11 cellular contexts compared by ENCODE assay signal in genomic region chr11:95242202-95242989, GRCh38. TPM values are rescaled to one million over a fixed set of nuclear protein-coding genes. Genes with fewer than 3 reads are reported as not detected.
A peak's percentile ranks its signal among the peaks of the same experiment; 100 is the strongest.
DNase-seq lines count a peak whose midpoint lies in the region; ATAC-seq, FAIRE-seq and TF ChIP-seq lines count a peak whose summit lies in the region.
"Had no signal": no experiment of that assay in that cellular context is flagged by ENCODE, and none has a peak within 500 bp of the region (broad histone marks: within the 10 kb centered on the region; RNA-seq: fewer than 3 reads in every experiment).

No MANE protein-coding gene starts in this region.

- H3K27me3 ChIP-seq in foreskin keratinocyte = no peaks in the 10 kb centered on the region
- H3K27me3 ChIP-seq: BLaER1 had no signal

- peak; percentile 54 for ATAC-seq in GM21576 (IDR thresholded peaks at IDR 0.05; ENCODE audit: unreplicated experiment)
- peak; percentile 34 for ATAC-seq in HG03439 (IDR thresholded peaks at IDR 0.05; ENCODE audit: unreplicated experiment)
- ATAC-seq in foreskin keratinocyte = no peak

- H3K4me3 ChIP-seq in kidney (ENCODE audit: low read length in 2 of 2) = peak overlapping the region; percentile 45 to 56
- H3K4me3 ChIP-seq: BLaER1 had no signal

- no peak overlapping the region for H3K9ac ChIP-seq in kidney (ENCODE audit: low read length in 2 of 2)
- H3K9ac ChIP-seq: BLaER1 had no signal

- FAIRE-seq in GM12892 (lab: Jason Lieb, UNC) (peak; percentile 81), kidney (lab: Jason Lieb, UNC) (no peak)
- FAIRE-seq: frontal cortex had no signal

- H3K36me3 ChIP-seq in kidney (ENCODE audit: control insufficient read depth in 1 of 2, insufficient read depth in 2 of 2, low read length in 2 of 2) = no peaks in the 10 kb centered on the region
- H3K36me3 ChIP-seq: BLaER1 had no signal

- intact Hi-C loops in kidney (cut with DNase I) = no loop called here

- H3K4me1 ChIP-seq in kidney (ENCODE audit: control insufficient read depth in 1 of 2, insufficient read depth in 1 of 2, low read depth in 1 of 2, low read length in 2 of 2) (peaks cover 4 to 13% of the 10 kb centered on the region in 2 donors), foreskin keratinocyte (peaks cover 12% of the 10 kb centered on the region)
- H3K4me1 ChIP-seq: BLaER1 had no signal

- H3K27ac ChIP-seq in kidney (ENCODE audit: low read depth in 2 of 2, low read length in 2 of 2) (peak overlapping the region; percentile 15 to 20), foreskin keratinocyte (no peak overlapping the region)
- H3K27ac ChIP-seq: BLaER1 had no signal

- DNase-seq in GM12892 (ENCODE audit: insufficient read length) (no peak), kidney (no peak), medulla oblongata (ENCODE audit: extremely low spot score) (no peak), NCI-H82 (lab: John Stamatoyannopoulos, UW) (no peak), putamen (ENCODE audit: low spot score) (no peak), foreskin keratinocyte (no peak)
- DNase-seq: NCI-H2029 had no signal

- H3K9me3 ChIP-seq in kidney (ENCODE audit: control insufficient read depth in 1 of 2, low read length in 2 of 2) = no peaks in the 10 kb centered on the region
- H3K9me3 ChIP-seq: BLaER1 had no signal

- TF ChIP-seq CTCF in kidney (IDR thresholded peaks at IDR 0.05; ENCODE audit: borderline replicate concordance, extremely low read depth, insufficient read depth) = no peak
- no peak for TF ChIP-seq CTCF in foreskin keratinocyte (conservative IDR thresholded peaks at IDR 0.05)

- TF ChIP-seq POLR2A in GM12892 (IDR thresholded peaks at IDR 0.05; ENCODE audit: low read depth, low read length) = no peak

RNA-seq across cellular contexts. Expression of gene SESN3, which starts 11.4 kb away (rescaled TPM):
- 2.6 TPM for polyA plus RNA-seq in GM12892 (2012; ENCODE audit: missing spikeins)
- total RNA-seq in kidney (50.1 TPM), foreskin keratinocyte (8.3 and 8.4 TPM in 2 replicates)
- polyA plus RNA-seq in kidney (ENCODE audit: insufficient read depth, low read depth, low replicate concordance) (5.1 TPM), foreskin keratinocyte (1.5 and 1.9 TPM in 2 replicates)
